Comparison of ENCODE assay signal across 19 cellular contexts in genomic region chr14:40096968-40097367, GRCh38.
DNase-seq lines count a peak whose midpoint lies in the region; ATAC-seq, FAIRE-seq and TF ChIP-seq lines count a peak whose summit lies in the region.
"Had no signal": no experiment of that assay in that cellular context is flagged by ENCODE, and none has a peak within 500 bp of the region (broad histone marks: within the 10 kb centered on the region; RNA-seq: fewer than 3 reads in every experiment).

No MANE protein-coding gene starts in this region.

- no peak for TF ChIP-seq POLR2A in HepG2 (IDR thresholded peaks at IDR 0.05; ENCODE audit: insufficient read depth in 1 of 2, low read depth in 2 of 2, low read length in 2 of 2)
- TF ChIP-seq POLR2A in right lobe of liver (IDR thresholded peaks at IDR 0.05): no peak
- no peak for TF ChIP-seq POLR2A in IMR-90 (IDR thresholded peaks at IDR 0.05; ENCODE audit: low read depth, low read length)

- no peak for TF ChIP-seq CTCF in HepG2 (CRISPR knock-in tag; IDR thresholded peaks at IDR 0.05)
- TF ChIP-seq CTCF in right lobe of liver (IDR thresholded peaks at IDR 0.05): no peak
- no peak for TF ChIP-seq CTCF in IMR-90 (conservative IDR thresholded peaks at IDR 0.05; ENCODE audit: low read depth, low read length)

- no peak overlapping the region for H2BK20ac ChIP-seq in IMR-90 (ENCODE audit: low read depth, low read length)

- H3K36me3 ChIP-seq in HepG2 (replicated peaks in 1 of 2; ENCODE audit: control insufficient read depth in 1 of 2, insufficient read depth in 2 of 2, low read length in 2 of 2): no peaks in the 10 kb centered on the region
- no peaks in the 10 kb centered on the region for H3K36me3 ChIP-seq in right lobe of liver
- H3K36me3 ChIP-seq in IMR-90 (ENCODE audit: control insufficient read depth, insufficient read depth, low read length): no peaks in the 10 kb centered on the region

- H2BK120ac ChIP-seq in IMR-90 (ENCODE audit: low read depth, low read length): no peak overlapping the region

- POLR2A ChIA-PET in HepG2 (lab: Yijun Ruan, JAX): no interaction called here
- POLR2A ChIA-PET in IMR-90 (lab: Charles Lee; ENCODE audit: unreplicated experiment): no interaction called here

- H3K9me3 ChIP-seq in HepG2 (ENCODE audit: low read length) (peaks cover 71% of the 10 kb centered on the region), right lobe of liver (no peaks in the 10 kb centered on the region), IMR-90 (ENCODE audit: control insufficient read depth, insufficient read depth, low read length) (no peaks in the 10 kb centered on the region; the same call in 1 of the 2 replicates)

- no peak overlapping the region for H3K4ac ChIP-seq in IMR-90 (ENCODE audit: low read depth, low read length)

- no peak overlapping the region for H3K27ac ChIP-seq in HepG2 (ENCODE audit: extremely low read length, insufficient read depth, low read length)
- no peak overlapping the region for H3K27ac ChIP-seq in right lobe of liver
- H3K27ac ChIP-seq in IMR-90 (ENCODE audit: insufficient read depth, low read length): no peak overlapping the region

- H2AK5ac ChIP-seq in IMR-90 (ENCODE audit: low read depth, low read length): no peak overlapping the region

- no peaks in the 10 kb centered on the region for H3K79me1 ChIP-seq in IMR-90 (ENCODE audit: low read depth in 1 of 2, low read length in 2 of 2)

- FAIRE-seq in HepG2 (lab: Jason Lieb, UNC) (no peak), islet of Langerhans (lab: Jason Lieb, UNC) (peak; percentile 61)
- FAIRE-seq: GM12878 had no signal

- H2AK9ac ChIP-seq in IMR-90 (replicated peaks; ENCODE audit: low read depth, low read length, poor library complexity): no peak overlapping the region

- H3K27me3 ChIP-seq in HepG2 (ENCODE audit: control insufficient read depth in 1 of 2, insufficient read depth in 2 of 2, low read length in 2 of 2) (no peaks in the 10 kb centered on the region), right lobe of liver (no peaks in the 10 kb centered on the region), IMR-90 (ENCODE audit: control insufficient read depth, insufficient read depth, low read length) (no peaks in the 10 kb centered on the region)

- no peak overlapping the region for H3K56ac ChIP-seq in IMR-90 (ENCODE audit: extremely low read depth, insufficient read depth, low read length)

- ATAC-seq in HepG2 (no peak), right lobe of liver (no peak), IMR-90 (ENCODE audit: low read depth) (no peak)
- ATAC-seq: GM12878 had no signal

- dilution Hi-C loops in IMR-90 (cut with HindIII; ENCODE audit: low sequenced_read_pairs, unreplicated experiment): no loop called here

- H3K9me1 ChIP-seq in IMR-90 (ENCODE audit: insufficient read depth, low read length): no peaks in the 10 kb centered on the region

- H4K5ac ChIP-seq in IMR-90 (ENCODE audit: low read depth, low read length): no peak overlapping the region

- no peak overlapping the region for H2BK15ac ChIP-seq in IMR-90 (ENCODE audit: low read depth, low read length)

- H2BK5ac ChIP-seq in IMR-90 (ENCODE audit: low read depth, low read length, poor library complexity, severe bottlenecking): no peak overlapping the region

- DNase-seq in HepG2 (ENCODE audit: low spot score) (no peak), right lobe of liver (no peak), IMR-90 (no peak), NOMO-1 treated with dmso at 0.1 percent for 144 hours (lab: John Stamatoyannopoulos, UW; ENCODE audit: unreplicated experiment) (no peak)
- no peak for DNase-seq in activated effector memory CD4-positive, alpha-beta T cell treated with Interleukin-2 at 50 U/mL for 16 hours
- DNase-seq in effector CD8-positive, alpha-beta T cell (lab: John Stamatoyannopoulos, UW): no peak
- DNase-seq: 8988T; C1 segment of cervical spinal cord; Calu3; CD4-positive, alpha-beta memory T cell; COR-L47; DMS79; EL; GDM1; GOT3; H7; HCEC 1CT had no signal

- H4K8ac ChIP-seq in IMR-90 (ENCODE audit: low read depth in 2 of 2, low read length in 2 of 2): no peak overlapping the region

- H3K14ac ChIP-seq in IMR-90 (replicated peaks; ENCODE audit: low read depth, low read length): no peak overlapping the region

- H3K4me1 ChIP-seq in HepG2 (ENCODE audit: insufficient read depth, low read length) (no peaks in the 10 kb centered on the region), right lobe of liver (no peaks in the 10 kb centered on the region), IMR-90 (ENCODE audit: control insufficient read depth, insufficient read depth, low read length) (no peaks in the 10 kb centered on the region)

- no peaks in the 10 kb centered on the region for H3K79me2 ChIP-seq in HepG2 (ENCODE audit: insufficient read depth, low read length)

- H3K9ac ChIP-seq in HepG2 (ENCODE audit: insufficient read depth, low read depth, low read length): no peak overlapping the region
- no peak overlapping the region for H3K9ac ChIP-seq in IMR-90 (ENCODE audit: low read depth, low read length)

- intact Hi-C loops in HepG2 (cut with micrococcal nuclease; ENCODE audit: unreplicated experiment): no loop called here
- intact Hi-C loops in right lobe of liver (cut with DNase I): no loop called here
- intact Hi-C loops in IMR-90 (cut with micrococcal nuclease): no loop called here

- CTCF ChIA-PET in HepG2 (lab: Yijun Ruan, JAX; ENCODE audit: low intra/inter-chr PET ratio, low total read pairs) (no interaction called here), IMR-90 (lab: Yijun Ruan, JAX) (no interaction called here)

- no peak for TF ChIP-seq EP300 in HepG2 (IDR thresholded peaks at IDR 0.05; ENCODE audit: low read depth in 2 of 2, low read length in 2 of 2)
- no peak for TF ChIP-seq EP300 in HepG2 (CRISPR knock-in tag; IDR thresholded peaks at IDR 0.05; ENCODE audit: borderline replicate concordance)

- H3K4me2 ChIP-seq in HepG2 (ENCODE audit: low read depth, low read length): no peak overlapping the region
- H3K4me2 ChIP-seq in IMR-90 (ENCODE audit: low read depth, low read length): no peak overlapping the region

- H3K18ac ChIP-seq in IMR-90 (ENCODE audit: low read depth, low read length): no peak overlapping the region

- no peak overlapping the region for H4K91ac ChIP-seq in IMR-90 (ENCODE audit: insufficient read depth, low read depth, low read length)

- H3K23ac ChIP-seq in IMR-90 (ENCODE audit: low read depth, low read length): no peak overlapping the region

- in situ Hi-C loops in HepG2 (cut with HindIII; ENCODE audit: extremely low pct_ligation_motif_present, low pct_unique_long_range_greater_than_20kb): no loop called here
- in situ Hi-C loops in IMR-90 (cut with MboI; ENCODE audit: low sequenced_read_pairs): no loop called here

- H4K20me1 ChIP-seq in HepG2 (ENCODE audit: insufficient read depth, low read length) (no peaks in the 10 kb centered on the region), IMR-90 (ENCODE audit: insufficient read depth, low read length) (no peaks in the 10 kb centered on the region)

- no peak overlapping the region for H2AFZ ChIP-seq in HepG2 (ENCODE audit: low read length)
- no peak overlapping the region for H2AFZ ChIP-seq in IMR-90 (replicated peaks; ENCODE audit: low read length, poor library complexity)

- TF ChIP-seq RAD21 in HepG2 (CRISPR knock-in tag; IDR thresholded peaks at IDR 0.05) (no peak), IMR-90 (IDR thresholded peaks at IDR 0.05; ENCODE audit: low read length) (no peak)

- BruUV-seq in HepG2 (replicated peaks; lab: Mats Ljungman, UMichigan): no TSS peak
- BruUV-seq in IMR-90 (replicated peaks; lab: Mats Ljungman, UMichigan): no TSS peak

- H3K4me3 ChIP-seq in HepG2 (replicated peaks in 1 of 3; ENCODE audit: insufficient read depth in 1 of 3, low read depth in 2 of 3, low read length in 3 of 3): no peak overlapping the region
- no peak overlapping the region for H3K4me3 ChIP-seq in right lobe of liver
- H3K4me3 ChIP-seq in IMR-90 (ENCODE audit: insufficient read depth, low read depth, low read length): no peak overlapping the region
- H3K4me3 ChIP-seq: GM12878 had no signal

TF ChIP-seq in HepG2, 621 proteins besides CTCF, POLR2A, EP300 and RAD21 (continues in another document):
- TF ChIP-seq, protein P1, sequence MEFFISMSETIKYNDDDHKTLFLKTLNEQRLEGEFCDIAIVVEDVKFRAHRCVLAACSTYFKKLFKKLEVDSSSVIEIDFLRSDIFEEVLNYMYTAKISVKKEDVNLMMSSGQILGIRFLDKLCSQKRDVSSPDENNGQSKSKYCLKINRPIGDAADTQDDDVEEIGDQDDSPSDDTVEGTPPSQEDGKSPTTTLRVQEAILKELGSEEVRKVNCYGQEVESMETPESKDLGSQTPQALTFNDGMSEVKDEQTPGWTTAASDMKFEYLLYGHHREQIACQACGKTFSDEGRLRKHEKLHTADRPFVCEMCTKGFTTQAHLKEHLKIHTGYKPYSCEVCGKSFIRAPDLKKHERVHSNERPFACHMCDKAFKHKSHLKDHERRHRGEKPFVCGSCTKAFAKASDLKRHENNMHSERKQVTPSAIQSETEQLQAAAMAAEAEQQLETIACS (CRISPR knock-in tag; IDR thresholded peaks at IDR 0.05): no peak
- TF ChIP-seq PCBP2 (optimal IDR thresholded peaks at IDR 0.05; ENCODE audit: low read depth, low read length, poor library complexity, severe bottlenecking) (no peak), NBN (conservative IDR thresholded peaks at IDR 0.05) (no peak), PLRG1 (conservative IDR thresholded peaks at IDR 0.05) (no peak), NFE2L2 (IDR thresholded peaks at IDR 0.05; ENCODE audit: low read length) (peak; percentile 96), ZFY (CRISPR knock-in tag; IDR thresholded peaks at IDR 0.05) (no peak), AHR (CRISPR knock-in tag; IDR thresholded peaks at IDR 0.05) (no peak), ZNF12 (CRISPR knock-in tag; IDR thresholded peaks at IDR 0.05) (no peak)

TF ChIP-seq in IMR-90, 13 proteins besides CTCF, POLR2A, EP300 and RAD21:
- peak; percentile 82 for TF ChIP-seq NFE2L2 (IDR thresholded peaks at IDR 0.05; ENCODE audit: low read depth, low read length)
- TF ChIP-seq MAFK (IDR thresholded peaks at IDR 0.05; ENCODE audit: low read depth, low read length): peak; percentile 49
- no peak for TF ChIP-seq RCOR1 (IDR thresholded peaks at IDR 0.05; ENCODE audit: insufficient replicate concordance, low read length)
